Comparison of ENCODE assay signal across 12 cellular contexts in the genomic region with DNA sequence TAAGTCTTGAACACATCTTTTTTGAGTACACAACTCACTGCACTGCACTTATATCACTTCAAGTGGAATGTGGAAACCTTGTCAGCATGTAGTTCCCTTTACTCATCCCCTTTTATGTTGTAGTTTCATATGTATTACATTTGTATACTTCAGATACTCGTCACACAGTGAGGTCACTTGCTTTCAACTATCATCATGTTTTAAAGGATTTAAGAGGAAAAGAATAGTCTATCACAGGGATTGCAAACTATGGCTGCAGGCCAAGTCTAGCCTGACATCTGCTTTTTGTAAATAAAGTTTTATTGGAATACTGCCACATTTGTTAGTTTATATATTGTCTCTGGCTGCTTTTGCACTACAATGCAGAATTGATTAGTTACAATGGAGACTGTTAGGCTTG.
DNase-seq lines count a peak whose midpoint lies in the region; ATAC-seq and TF ChIP-seq lines count a peak whose summit lies in the region.
"Had no signal": no experiment of that assay in that cellular context is flagged by ENCODE, and none has a peak within 500 bp of the region (broad histone marks: within the 10 kb centered on the region; RNA-seq: fewer than 3 reads in every experiment).

No MANE protein-coding gene starts in this region.

- no peaks in the 10 kb centered on the region for H3K27me3 Mint-ChIP-seq in activated naive CD8-positive, alpha-beta T cell

- peak overlapping the region; percentile 11 for H3K4me3 Mint-ChIP-seq in activated naive CD8-positive, alpha-beta T cell
- H3K4me3 Mint-ChIP-seq: activated T-helper 1 cell treated with anti-CD3 and anti-CD28 coated beads, Interleukin-12 subunit alpha, Interleukin-12 subunit beta, Interleukin-2, Interleukin-4 antibody, amounts not matched to agents 30 ng/mL and 10 ng/mL and 1 ng/mL, durations not matched to agents 14 hours and 24 hours and 36 hours had no signal

- no peak overlapping the region for H3K4me3 ChIP-seq in HFF-Myc (replicated peaks; ENCODE audit: low read depth, low read length)
- H3K4me3 ChIP-seq: left ventricle myocardium inferior had no signal

- ATAC-seq in HG03460 (IDR thresholded peaks at IDR 0.05; ENCODE audit: unreplicated experiment) = no peak

- peaks cover 3% of the 10 kb centered on the region for H3K9me3 Mint-ChIP-seq in activated naive CD8-positive, alpha-beta T cell (ENCODE audit: low read depth)
- H3K9me3 Mint-ChIP-seq: activated T-helper 1 cell treated with anti-CD3 and anti-CD28 coated beads, Interleukin-12 subunit alpha, Interleukin-12 subunit beta, Interleukin-2, Interleukin-4 antibody, amounts not matched to agents 30 ng/mL and 10 ng/mL and 1 ng/mL, durations not matched to agents 14 hours and 24 hours and 36 hours had no signal

- H3K36me3 Mint-ChIP-seq in activated naive CD8-positive, alpha-beta T cell = peaks cover 11% of the 10 kb centered on the region

- peaks cover 89% of the 10 kb centered on the region for H3K4me1 Mint-ChIP-seq in activated naive CD8-positive, alpha-beta T cell (ENCODE audit: low read depth)

- peak overlapping the region; percentile 16 for H3K27ac Mint-ChIP-seq in activated naive CD8-positive, alpha-beta T cell
- H3K27ac Mint-ChIP-seq: activated T-helper 1 cell treated with anti-CD3 and anti-CD28 coated beads, Interleukin-12 subunit alpha, Interleukin-12 subunit beta, Interleukin-2, Interleukin-4 antibody, amounts not matched to agents 30 ng/mL and 10 ng/mL and 1 ng/mL, durations not matched to agents 14 hours and 24 hours and 36 hours had no signal

- DNase-seq in DMS153 (lab: John Stamatoyannopoulos, UW) (peak; percentile 3), DMS153 treated with DMSO at 0.1 percent for 48 hours (lab: John Stamatoyannopoulos, UW; ENCODE audit: unreplicated experiment) (no peak), HFF-Myc (ENCODE audit: extremely low read depth, low read depth) (peak; percentile 36), iris pigment epithelial cell (ENCODE audit: low read depth) (peak; percentile 70), NOMO-1 (lab: John Stamatoyannopoulos, UW; ENCODE audit: unreplicated experiment in 2 of 2) (no peak)
- DNase-seq in stimulated activated CD4-positive, alpha-beta T cell treated with anti-CD3 and anti-CD28 coated beads, Interleukin-4, amount 100 ng/mL, for 4 hours = no peak
- DNase-seq: left ventricle myocardium inferior; NCI-H1436; stimulated activated CD4-positive, alpha-beta T cell treated with anti-CD3 and anti-CD28 coated beads, Interleukin-2, amount 100 ng/mL, for 24 hours had no signal

- no peak for TF ChIP-seq CTCF in HFF-Myc (IDR thresholded peaks at IDR 0.05; ENCODE audit: low read depth, low read length, missing control alignments)

Comparison
In these comparisons a context has a peak if more than half of its experiments do, and no peak if none do; other contexts are left out.
1. DNase-seq: peak in DMS153 (single experiment), HFF-Myc (single experiment) and iris pigment epithelial cell (single experiment); none in DMS153 treated with DMSO at 0.1 percent for 48 hours (single experiment), stimulated activated CD4-positive, alpha-beta T cell treated with anti-CD3 and anti-CD28 coated beads, Interleukin-4, amount 100 ng/mL, for 4 hours (0 of 2) and NOMO-1 (0 of 2).